ENCODE assay signal across 6 cellular contexts in the genomic region with DNA sequence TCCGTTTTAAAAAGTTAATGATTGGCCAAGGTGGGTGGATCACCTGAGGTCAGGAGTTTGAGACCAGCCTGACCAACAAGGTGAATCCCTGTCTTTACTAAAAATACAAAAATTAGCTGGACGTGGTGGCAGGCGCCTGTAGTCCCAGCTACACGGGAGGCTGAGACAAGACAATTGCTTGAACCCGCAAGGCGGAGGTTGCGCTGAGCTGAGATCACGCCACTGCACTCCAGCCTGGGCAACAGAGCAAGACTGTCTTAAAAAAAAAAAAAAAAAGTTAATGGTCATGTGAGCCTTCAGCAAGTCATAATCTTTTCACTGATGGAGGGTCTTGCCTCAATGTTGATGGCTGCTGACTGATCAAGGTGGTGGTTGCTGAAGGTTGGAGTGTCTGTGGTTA. TPM values are rescaled to one million over a fixed set of nuclear protein-coding genes. Genes with fewer than 3 reads are reported as not detected.
"Had no signal": no experiment of that assay in that cellular context is flagged by ENCODE, and none has a peak within 500 bp of the region (broad histone marks: within the 10 kb centered on the region; RNA-seq: fewer than 3 reads in every experiment).

No MANE protein-coding gene starts in this region.

RNA-seq across cellular contexts. Expression of a gene that starts 41.6 kb away (rescaled TPM):
- total RNA-seq: GM23248, H1, H4, H7, H9, HFFc6 had no signal
- polyA plus RNA-seq: GM23248, H1 had no signal
